1 cellular context compared by ENCODE assay signal in genomic region chr15:84112025-84112424, GRCh38.
A peak's percentile ranks its signal among the peaks of the same experiment; 100 is the strongest.
TF ChIP-seq lines count a peak whose summit lies in the region.

No MANE protein-coding gene starts in this region.

TF ChIP-seq in HEK293, 187 proteins besides CTCF, POLR2A, EP300 and RAD21 (continued from another document and continues in another):
- TF ChIP-seq ZNF777 (tag by site-specific recombination; IDR thresholded peaks at IDR 0.05; ENCODE audit: borderline replicate concordance) (no peak), ZNF658 (tag by site-specific recombination; IDR thresholded peaks at IDR 0.05) (no peak), GLIS2 (tag by site-specific recombination; IDR thresholded peaks at IDR 0.05) (no peak), PRDM2 (tag by site-specific recombination; IDR thresholded peaks at IDR 0.05; ENCODE audit: borderline replicate concordance) (no peak), ZNF324 (tag by site-specific recombination; IDR thresholded peaks at IDR 0.05) (no peak), MYNN (tag by site-specific recombination; IDR thresholded peaks at IDR 0.05; ENCODE audit: borderline replicate concordance) (peak; percentile 24; the same call in 1 of the 2 replicates), ZNF596 (tag by site-specific recombination; IDR thresholded peaks at IDR 0.05) (no peak), ZNF747 (tag by site-specific recombination; IDR thresholded peaks at IDR 0.05) (no peak), ZNF549 (tag by site-specific recombination; IDR thresholded peaks at IDR 0.05) (no peak), ZNF645 (tag by site-specific recombination; IDR thresholded peaks at IDR 0.05) (no peak), MEIS1 (CRISPR knock-in tag; IDR thresholded peaks at IDR 0.05; ENCODE audit: borderline replicate concordance) (no peak), ZNF112 (tag by site-specific recombination; IDR thresholded peaks at IDR 0.05) (no peak), ZNF704 (tag by site-specific recombination; IDR thresholded peaks at IDR 0.05) (no peak), ZNF76 (tag by site-specific recombination; IDR thresholded peaks at IDR 0.05; ENCODE audit: borderline replicate concordance, low read depth) (no peak), ZBTB20 (tag by site-specific recombination; IDR thresholded peaks at IDR 0.05) (peak; percentile 85), ZSCAN16 (tag by site-specific recombination; IDR thresholded peaks at IDR 0.05) (peak; percentile 97), REPIN1 (tag by site-specific recombination; IDR thresholded peaks at IDR 0.05; ENCODE audit: low read depth) (no peak), YY1 (tag by site-specific recombination; IDR thresholded peaks at IDR 0.05) (no peak), ZNF510 (tag by site-specific recombination; IDR thresholded peaks at IDR 0.05; ENCODE audit: insufficient replicate concordance) (no peak), ZNF670 (tag by site-specific recombination; IDR thresholded peaks at IDR 0.05; ENCODE audit: low read depth) (no peak), ZSCAN4 (tag by site-specific recombination; IDR thresholded peaks at IDR 0.05) (no peak), ZNF654 (tag by site-specific recombination; IDR thresholded peaks at IDR 0.05; ENCODE audit: low read depth) (no peak), ZNF692 (tag by site-specific recombination; IDR thresholded peaks at IDR 0.05) (peak; percentile 70), ZNF155 (tag by site-specific recombination; IDR thresholded peaks at IDR 0.05) (no peak), ZBTB8A (tag by site-specific recombination; IDR thresholded peaks at IDR 0.05) (no peak), ZNF664 (tag by site-specific recombination; IDR thresholded peaks at IDR 0.05) (no peak), ZNF677 (tag by site-specific recombination; IDR thresholded peaks at IDR 0.05) (no peak), ZNF221 (tag by site-specific recombination; IDR thresholded peaks at IDR 0.05; ENCODE audit: borderline replicate concordance) (no peak), ZNF248 (tag by site-specific recombination; IDR thresholded peaks at IDR 0.05) (no peak), ZBTB6 (tag by site-specific recombination; IDR thresholded peaks at IDR 0.05) (no peak), ZNF837 (tag by site-specific recombination; IDR thresholded peaks at IDR 0.05) (no peak), ZNF585B (tag by site-specific recombination; IDR thresholded peaks at IDR 0.05) (no peak), KLF7 (tag by site-specific recombination; IDR thresholded peaks at IDR 0.05; ENCODE audit: borderline replicate concordance) (no peak), ZBTB48 (tag by site-specific recombination; IDR thresholded peaks at IDR 0.05) (no peak), ZNF121 (tag by site-specific recombination; IDR thresholded peaks at IDR 0.05) (no peak), ZBTB11 (tag by site-specific recombination; conservative IDR thresholded peaks at IDR 0.05; ENCODE audit: low read depth) (no peak), ZNF544 (tag by site-specific recombination; IDR thresholded peaks at IDR 0.05) (no peak), ZNF302 (tag by site-specific recombination; IDR thresholded peaks at IDR 0.05; ENCODE audit: low read depth) (no peak), KLF1 (tag by site-specific recombination; IDR thresholded peaks at IDR 0.05) (no peak), ZNF843 (tag by site-specific recombination; IDR thresholded peaks at IDR 0.05) (no peak), ZNF114 (tag by site-specific recombination; IDR thresholded peaks at IDR 0.05) (no peak), ZNF239 (tag by site-specific recombination; IDR thresholded peaks at IDR 0.05) (no peak), ZNF513 (tag by site-specific recombination; IDR thresholded peaks at IDR 0.05) (no peak), TSHZ1 (tag by site-specific recombination; IDR thresholded peaks at IDR 0.05; ENCODE audit: borderline replicate concordance) (peak; percentile 48; the same call in 1 of the 2 replicates)
